1 cellular context compared by ENCODE assay signal in the genomic region with DNA sequence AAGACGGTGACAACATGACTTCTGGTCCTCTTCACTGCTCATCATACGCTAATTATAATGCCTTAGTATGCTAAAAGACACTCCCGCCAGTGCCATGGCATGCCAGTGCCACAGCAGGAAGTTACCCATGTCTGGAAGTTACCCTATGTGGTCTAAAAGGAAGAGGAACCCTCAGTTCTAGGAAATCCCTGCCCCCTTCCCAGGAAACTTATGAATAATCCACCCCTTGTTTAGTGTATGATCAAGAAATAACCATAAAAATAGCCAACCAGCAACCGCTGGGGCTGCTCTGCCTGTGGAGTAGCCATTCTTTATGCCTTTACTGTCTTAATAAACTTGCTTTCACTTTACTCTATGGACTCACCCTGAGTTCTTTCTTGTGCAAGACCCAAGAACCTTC.
TF ChIP-seq lines count a peak whose summit lies in the region.

No MANE protein-coding gene starts in this region.

TF ChIP-seq in K562, 482 proteins besides CTCF, POLR2A, EP300 and RAD21:
- TF ChIP-seq KDM1A (IDR thresholded peaks at IDR 0.05) (no peak), STAT5A (IDR thresholded peaks at IDR 0.05; ENCODE audit: borderline replicate concordance, low read length) (peak; percentile 48)
